In genomic region chr20:33649201-33649631, GRCh38 we compare ENCODE assay signal across 13 cellular contexts. TPM values are rescaled to one million over a fixed set of nuclear protein-coding genes. Genes with fewer than 3 reads are reported as not detected.
DNase-seq lines count a peak whose midpoint lies in the region; ATAC-seq and TF ChIP-seq lines count a peak whose summit lies in the region.
"Had no signal": no experiment of that assay in that cellular context is flagged by ENCODE, and none has a peak within 500 bp of the region (broad histone marks: within the 10 kb centered on the region; RNA-seq: fewer than 3 reads in every experiment).

No MANE protein-coding gene starts in this region.

- no peaks in the 10 kb centered on the region for H3K9me3 ChIP-seq in spleen
- H3K9me3 ChIP-seq: SJSA1 had no signal

- H3K4me1 Mint-ChIP-seq in endothelial cell (ENCODE audit: unreplicated experiment): no peaks in the 10 kb centered on the region

- no peak overlapping the region for H3K4me3 ChIP-seq in spleen
- H3K4me3 ChIP-seq: SJSA1 had no signal

- TF ChIP-seq CTCF in spleen (IDR thresholded peaks at IDR 0.05 in 8 of 11, conservative IDR thresholded peaks at IDR 0.05 in 3 of 11) (no peak), endothelial cell (IDR thresholded peaks at IDR 0.05; ENCODE audit: unreplicated experiment) (no peak)

- no peak overlapping the region for H3K27ac ChIP-seq in spleen
- H3K27ac ChIP-seq: SJSA1 had no signal

- peaks cover 11% of the 10 kb centered on the region for H3K36me3 Mint-ChIP-seq in endothelial cell (ENCODE audit: low read depth, unreplicated experiment)
- H3K36me3 Mint-ChIP-seq: activated naive CD8-positive, alpha-beta T cell had no signal

- intact Hi-C loops in left ventricle myocardium superior (cut with micrococcal nuclease) (no loop called here), spleen (cut with DNase I; ENCODE audit: low total_unique reads) (no loop called here)

- H3K4me1 ChIP-seq in spleen: peaks cover 0 to 39% (median 17%) of the 10 kb centered on the region in 6 donors

- H3K27me3 ChIP-seq in spleen (replicated peaks in 1 of 7): no peaks in the 10 kb centered on the region
- H3K27me3 ChIP-seq: SJSA1 had no signal

- ATAC-seq in left ventricle myocardium superior: peak; percentile 70
- ATAC-seq in HG02798 (IDR thresholded peaks at IDR 0.05; ENCODE audit: poor library complexity, unreplicated experiment): no peak
- ATAC-seq in HG03139 (IDR thresholded peaks at IDR 0.05; ENCODE audit: unreplicated experiment): no peak

- no peak for TF ChIP-seq POLR2A in spleen (IDR thresholded peaks at IDR 0.05)

- H3K27me3 Mint-ChIP-seq in endothelial cell (ENCODE audit: unreplicated experiment): peaks cover 8% of the 10 kb centered on the region
- H3K27me3 Mint-ChIP-seq: activated naive CD8-positive, alpha-beta T cell had no signal

- 63 to 86% (median 81%) methylated on average over 16 to 17 of the region's 17 CpGs for WGBS in spleen, 5 donors

- DNase-seq in LHCN-M2 (ENCODE audit: low read depth) (peak; percentile 61), SK-N-DZ (ENCODE audit: low spot score) (peak; percentile 90), left ventricle myocardium superior (peak; percentile 79), spleen (peak; percentile 68), endothelial cell (ENCODE audit: low spot score) (no peak), NCI-H748 treated with DMSO at 0.1 percent for 48 hours (lab: John Stamatoyannopoulos, UW) (no peak)
- DNase-seq: activated CD4-positive, alpha-beta T cell treated with anti-CD3 and anti-CD28 coated beads for 48 hours; effector CD8-positive, alpha-beta T cell had no signal

- H3K4me3 Mint-ChIP-seq in endothelial cell (ENCODE audit: unreplicated experiment): no peak overlapping the region
- H3K4me3 Mint-ChIP-seq: activated naive CD8-positive, alpha-beta T cell had no signal

- no peak overlapping the region for H3K27ac Mint-ChIP-seq in endothelial cell (ENCODE audit: unreplicated experiment)
- H3K27ac Mint-ChIP-seq: activated naive CD8-positive, alpha-beta T cell had no signal

- peaks cover 0 to 45% (median 21%) of the 10 kb centered on the region in 6 donors for H3K36me3 ChIP-seq in spleen

- no peaks in the 10 kb centered on the region for H3K9me3 Mint-ChIP-seq in endothelial cell (ENCODE audit: unreplicated experiment)

RNA-seq across cellular contexts. Expression of gene C20orf144, which starts 12.9 kb away (rescaled TPM):
- total RNA-seq in LHCN-M2 (2014; rRNA removed): 0.06 and 0.11 TPM in 2 replicates
- 0.21 TPM for polyA plus RNA-seq in LHCN-M2 (2012)
- polyA plus RNA-seq in SK-N-DZ (2014; cell fraction: cytosol; rRNA removed): 0.09 and 0.85 TPM in 2 replicates
- polyA plus RNA-seq in SK-N-DZ (2014; cell fraction: nucleus; rRNA removed): not detected in 2 replicates
- total RNA-seq in left ventricle myocardium superior: not detected
- total RNA-seq in spleen: under 1 TPM in 1 of 7 donors, not detected in 6; 0.14 TPM
- polyA plus RNA-seq in spleen: under 1 TPM in 2 of 3 donors, not detected in 1; 0.06 to 0.09 TPM
- not detected for total RNA-seq in endothelial cell (ENCODE audit: unreplicated experiment)

RNA-seq across cellular contexts. Expression of gene ACTL10, which starts 17.5 kb away (rescaled TPM):
- total RNA-seq in LHCN-M2 (2014; rRNA removed) (0.11 and 0.96 TPM in 2 replicates), left ventricle myocardium superior (0.40 TPM), spleen (1 to 10 TPM; 1.1 to 3.5 (median 2.0) TPM), endothelial cell (ENCODE audit: unreplicated experiment) (not detected)
- 0.18 TPM for polyA plus RNA-seq in LHCN-M2 (2012)
- polyA plus RNA-seq in SK-N-DZ (2014; cell fraction: cytosol; rRNA removed): 0.80 and 1.2 TPM in 2 replicates
- 0.43 and 0.94 TPM in 2 replicates for polyA plus RNA-seq in SK-N-DZ (2014; cell fraction: nucleus; rRNA removed)
- polyA plus RNA-seq in spleen: 1 to 10 TPM; 1.3 to 3.5 (median 2.9) TPM
- total RNA-seq: G401, SJSA1 had no signal

RNA-seq across cellular contexts. Expression of gene NECAB3, which starts 25.0 kb away (rescaled TPM):
- total RNA-seq in LHCN-M2 (2014; rRNA removed) (43.4 and 47.5 TPM in 2 replicates), left ventricle myocardium superior (71.8 TPM), spleen (10 to 100 TPM; 14.0 to 39.0 (median 18.8) TPM), endothelial cell (ENCODE audit: unreplicated experiment) (9.8 TPM)
- 19.7 TPM for polyA plus RNA-seq in LHCN-M2 (2012)
- 83.8 and 101 TPM in 2 replicates for polyA plus RNA-seq in SK-N-DZ (2014; cell fraction: cytosol; rRNA removed)
- 281 and 314 TPM in 2 replicates for polyA plus RNA-seq in SK-N-DZ (2014; cell fraction: nucleus; rRNA removed)
- polyA plus RNA-seq in spleen: 10 to 100 TPM in 2 of 3 donors, 1 to 10 TPM in 1; 8.6 to 22.7 (median 11.0) TPM

RNA-seq across cellular contexts. Expression of gene E2F1, which starts 37.0 kb away (rescaled TPM):
- total RNA-seq in LHCN-M2 (2014; rRNA removed) (56.2 and 64.2 TPM in 2 replicates), left ventricle myocardium superior (1.8 TPM), spleen (1 to 10 TPM; 2.5 to 6.9 (median 4.5) TPM), endothelial cell (ENCODE audit: unreplicated experiment) (6.7 TPM)
- 32.1 TPM for polyA plus RNA-seq in LHCN-M2 (2012)
- polyA plus RNA-seq in SK-N-DZ (2014; cell fraction: cytosol; rRNA removed): 217 and 226 TPM in 2 replicates
- polyA plus RNA-seq in SK-N-DZ (2014; cell fraction: nucleus; rRNA removed): 524 and 528 TPM in 2 replicates
- 1 to 10 TPM; 3.4 to 6.2 (median 5.6) TPM for polyA plus RNA-seq in spleen

Comparison
In these comparisons a context has a peak if more than half of its experiments do, and no peak if none do; other contexts are left out.
1. DNase-seq: peak in LHCN-M2 (single experiment), SK-N-DZ (single experiment), left ventricle myocardium superior (single experiment) and spleen (single experiment); none in endothelial cell (single experiment) and NCI-H748 treated with DMSO at 0.1 percent for 48 hours (single experiment).